Comparison of ENCODE assay signal across 1 cellular context in genomic region chr10:90302758-90303443, GRCh38.
TF ChIP-seq lines count a peak whose summit lies in the region.

No MANE protein-coding gene starts in this region.

TF ChIP-seq in H1, 55 proteins besides CTCF, POLR2A, EP300 and RAD21 (continued from another document):
- TF ChIP-seq, protein P1, sequence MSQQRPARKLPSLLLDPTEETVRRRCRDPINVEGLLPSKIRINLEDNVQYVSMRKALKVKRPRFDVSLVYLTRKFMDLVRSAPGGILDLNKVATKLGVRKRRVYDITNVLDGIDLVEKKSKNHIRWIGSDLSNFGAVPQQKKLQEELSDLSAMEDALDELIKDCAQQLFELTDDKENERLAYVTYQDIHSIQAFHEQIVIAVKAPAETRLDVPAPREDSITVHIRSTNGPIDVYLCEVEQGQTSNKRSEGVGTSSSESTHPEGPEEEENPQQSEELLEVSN (IDR thresholded peaks at IDR 0.05) = no peak
- TF ChIP-seq CHD2 (IDR thresholded peaks at IDR 0.05; ENCODE audit: low read length) (no peak), CHD7 (IDR thresholded peaks at IDR 0.05; ENCODE audit: insufficient replicate concordance, low read length) (no peak), TCF12 (IDR thresholded peaks at IDR 0.05; ENCODE audit: low read depth, low read length) (no peak)
